13 cellular contexts compared by ENCODE assay signal in genomic region chr1:66478116-66478515, GRCh38. TPM values are rescaled to one million over a fixed set of nuclear protein-coding genes. Genes with fewer than 3 reads are reported as not detected.
DNase-seq lines count a peak whose midpoint lies in the region; ATAC-seq and TF ChIP-seq lines count a peak whose summit lies in the region.
"Had no signal": no experiment of that assay in that cellular context is flagged by ENCODE, and none has a peak within 500 bp of the region (broad histone marks: within the 10 kb centered on the region; RNA-seq: fewer than 3 reads in every experiment).

No MANE protein-coding gene starts in this region.

- no peak for ATAC-seq in GM19023 (IDR thresholded peaks at IDR 0.05; ENCODE audit: unreplicated experiment)
- ATAC-seq: CD8-positive, alpha-beta T cell; stimulated activated naive CD8-positive, alpha-beta T cell treated with anti-CD3 and anti-CD28 coated beads, Interleukin-15, Interleukin-2, amounts not matched to agents 100 U/mL and 50 U/mL, for 24 hours; T-cell had no signal

- no peak for TF ChIP-seq CTCF in RWPE1 (conservative IDR thresholded peaks at IDR 0.05; ENCODE audit: low read depth)

- H3K27ac ChIP-seq in RWPE1 = no peak overlapping the region

- POLR2A ChIA-PET in RWPE1 (lab: Yijun Ruan, JAX; ENCODE audit: low non-redundant PET) = interaction anchor here (0.6 kb wide), 1 partner anchor 135 kb away, joined by 4 read pairs; no protein-coding TSS in a partner anchor

- CTCF ChIA-PET in RWPE1 (lab: Yijun Ruan, JAX) = interaction anchor here (0.6 to 0.8 kb wide), 3 partner anchors 26 to 1167 kb away, joined by 3 to 5 read pairs (median 3); no protein-coding TSS in a partner anchor

- DNase-seq in EL = peak; percentile 87
- peak; percentile 83 for DNase-seq in RWPE1 (ENCODE audit: low spot score)
- DNase-seq in fibroblast of gingiva (ENCODE audit: low read depth) = peak; percentile 45
- peak; percentile 76 for DNase-seq in renal cortical epithelial cell (ENCODE audit: low read depth)
- no peak for DNase-seq in NCI-H345 treated with DMSO at 0.1 percent for 48 hours (lab: John Stamatoyannopoulos, UW; ENCODE audit: unreplicated experiment)
- no peak for DNase-seq in effector CD4-positive, alpha-beta T cell
- no peak for DNase-seq in MV-4-11 (lab: John Stamatoyannopoulos, UW)
- DNase-seq: activated CD4-positive, alpha-beta T cell treated with anti-CD3 and anti-CD28 coated beads for 1 hour; CD8-positive, alpha-beta T cell; midbrain; stimulated activated naive CD8-positive, alpha-beta T cell treated with anti-CD3 and anti-CD28 coated beads, Interleukin-15, Interleukin-2, amounts not matched to agents 100 U/mL and 50 U/mL, for 24 hours; T-cell had no signal

RNA-seq across cellular contexts. Expression of gene SGIP1, which starts 55.8 kb away (rescaled TPM):
- 6.1 and 9.2 TPM in 2 replicates for total RNA-seq in renal cortical epithelial cell
- total RNA-seq: CD8-positive, alpha-beta T cell; T-cell had no signal

Comparison
In these comparisons a context has a peak if more than half of its experiments do, and no peak if none do; other contexts are left out.
1. DNase-seq: peak in EL (single experiment), RWPE1 (single experiment), fibroblast of gingiva (single experiment) and renal cortical epithelial cell (single experiment); none in NCI-H345 treated with DMSO at 0.1 percent for 48 hours (single experiment), effector CD4-positive, alpha-beta T cell (single experiment) and MV-4-11 (single experiment).